In genomic region chr6:116108836-116109235, GRCh38 we compare ENCODE assay signal across 31 cellular contexts. TPM values are rescaled to one million over a fixed set of nuclear protein-coding genes. Genes with fewer than 3 reads are reported as not detected.
DNase-seq lines count a peak whose midpoint lies in the region; ATAC-seq, FAIRE-seq and TF ChIP-seq lines count a peak whose summit lies in the region.
"Had no signal": no experiment of that assay in that cellular context is flagged by ENCODE, and none has a peak within 500 bp of the region (broad histone marks: within the 10 kb centered on the region; RNA-seq: fewer than 3 reads in every experiment).

No MANE protein-coding gene starts in this region.

- no peak for TF ChIP-seq POLR2A in K562 (conservative IDR thresholded peaks at IDR 0.05)

- no peak for DNase-seq in activated naive CD8-positive, alpha-beta T cell treated with anti-CD3 and anti-CD28 coated beads, Interleukin-2, amount 50 U/mL, for 24 hours
- no peak for DNase-seq in activated naive CD8-positive, alpha-beta T cell treated with anti-CD3 and anti-CD28 coated beads for 36 hours
- DNase-seq in NCI-H2171 (lab: John Stamatoyannopoulos, UW) (peak; percentile 5), K562 (ENCODE audit: extremely low read depth in 1 of 4, low spot score in 3 of 4) (peak in 1 of 4 experiments; percentile 6), upper lobe of right lung (no peak), mesenteric fat pad (ENCODE audit: low spot score) (no peak), D341Med (ENCODE audit: low spot score) (no peak)
- DNase-seq: activated CD4-positive, alpha-beta T cell treated with anti-CD3 and anti-CD28 coated beads for 4 hours; activated gamma-delta T cell; activated T-cell treated with anti-CD3 and anti-CD28 coated beads, Interleukin-2, amount 50 U/mL, for 1 hour; adrenal gland; body of pancreas; dorsolateral prefrontal cortex; GM23248; hippocampal formation; Kasumi-1; left colon; MV-4-11; natural killer cell; NCI-H2227 treated with DMSO at 0.1 percent for 48 hours; small intestine; trophoblast cell had no signal

- no peak for TF ChIP-seq EP300 in K562 (IDR thresholded peaks at IDR 0.05; ENCODE audit: low read length)

- H2AFZ ChIP-seq in K562 (ENCODE audit: low read depth, low read length), result no peak overlapping the region
- H2AFZ ChIP-seq: GM23248 had no signal

- H3K9me3 Mint-ChIP-seq in activated naive CD8-positive, alpha-beta T cell treated with anti-CD3 and anti-CD28 coated beads, Interleukin-2, amount 50 U/mL, for 24 hours, result no peaks in the 10 kb centered on the region
- no peaks in the 10 kb centered on the region for H3K9me3 Mint-ChIP-seq in activated naive CD8-positive, alpha-beta T cell treated with anti-CD3 and anti-CD28 coated beads for 36 hours
- H3K9me3 Mint-ChIP-seq in activated T-helper 17 cell treated with anti-CD3 and anti-CD28 coated beads, Interleukin-2, amount 50 U/mL, for 72 hours, result no peaks in the 10 kb centered on the region
- H3K9me3 Mint-ChIP-seq: natural killer cell had no signal

- peaks cover 19% of the 10 kb centered on the region; the same call in 2 of the 3 replicates for H3K36me3 ChIP-seq in K562 (ENCODE audit: control insufficient read depth, insufficient read depth, low read length)
- peaks cover 55% of the 10 kb centered on the region for H3K36me3 ChIP-seq in upper lobe of right lung

- POLR2A ChIA-PET in K562 (lab: Yijun Ruan, JAX), result interaction anchor here (1.2 kb wide), 1 partner anchor 8 kb away, joined by 7 read pairs; the partner anchor contains the start of gene NT5DC1

- H3K27me3 Mint-ChIP-seq in activated naive CD8-positive, alpha-beta T cell treated with anti-CD3 and anti-CD28 coated beads, Interleukin-2, amount 50 U/mL, for 24 hours, result no peaks in the 10 kb centered on the region
- no peaks in the 10 kb centered on the region for H3K27me3 Mint-ChIP-seq in activated naive CD8-positive, alpha-beta T cell treated with anti-CD3 and anti-CD28 coated beads for 36 hours
- H3K27me3 Mint-ChIP-seq in activated T-helper 17 cell treated with anti-CD3 and anti-CD28 coated beads, Interleukin-2, amount 50 U/mL, for 72 hours, result no peaks in the 10 kb centered on the region

- BruUV-seq in K562 (replicated peaks; lab: Mats Ljungman, UMichigan), result no TSS peak

- H3K9me3 ChIP-seq in K562 (replicated peaks; ENCODE audit: control insufficient read depth, insufficient read depth, low read depth, low read length), result no peaks in the 10 kb centered on the region
- H3K9me3 ChIP-seq in upper lobe of right lung, result no peaks in the 10 kb centered on the region
- H3K9me3 ChIP-seq: adrenal gland, body of pancreas had no signal

- H3K4me3 Mint-ChIP-seq in activated naive CD8-positive, alpha-beta T cell treated with anti-CD3 and anti-CD28 coated beads, Interleukin-2, amount 50 U/mL, for 24 hours, result no peak overlapping the region
- no peak overlapping the region for H3K4me3 Mint-ChIP-seq in activated naive CD8-positive, alpha-beta T cell treated with anti-CD3 and anti-CD28 coated beads for 36 hours
- H3K4me3 Mint-ChIP-seq in activated T-helper 17 cell treated with anti-CD3 and anti-CD28 coated beads, Interleukin-2, amount 50 U/mL, for 72 hours, result no peak overlapping the region
- H3K4me3 Mint-ChIP-seq: natural killer cell had no signal

- in situ Hi-C loops in K562 (cut with MboI), result no loop called here

- H4K20me1 ChIP-seq in K562 (replicated peaks; ENCODE audit: control insufficient read depth, insufficient read depth, low read length), result no peaks in the 10 kb centered on the region

- no peak overlapping the region; a peak in 1 of 4 replicates for H3K9ac ChIP-seq in K562 (ENCODE audit: insufficient read depth in 1 of 2, low read depth in 2 of 2, low read length in 2 of 2)
- H3K9ac ChIP-seq: GM23248 had no signal

- no peaks in the 10 kb centered on the region for H3K4me1 ChIP-seq in K562 (replicated peaks in 1 of 2; ENCODE audit: control insufficient read depth in 2 of 2, insufficient read depth in 2 of 2, low read length in 2 of 2)
- peaks cover 16% of the 10 kb centered on the region for H3K4me1 ChIP-seq in upper lobe of right lung

- CTCF ChIA-PET in K562 (lab: Yijun Ruan, JAX; ENCODE audit: low intra/inter-chr PET ratio), result no interaction called here

- no peaks in the 10 kb centered on the region for H3K9me1 ChIP-seq in K562 (ENCODE audit: control insufficient read depth, insufficient read depth, low read length)

- H3K79me2 ChIP-seq in K562 (ENCODE audit: control insufficient read depth, insufficient read depth, low read length), result no peaks in the 10 kb centered on the region

- TF ChIP-seq RAD21 in K562 (CRISPR knock-in tag; conservative IDR thresholded peaks at IDR 0.05 in 1 of 2, IDR thresholded peaks at IDR 0.05 in 1 of 2), result no peak

- H3K27ac ChIP-seq in K562 (ENCODE audit: extremely low read depth, low read depth, low read length), result no peak overlapping the region
- H3K27ac ChIP-seq in upper lobe of right lung, result no peak overlapping the region
- H3K27ac ChIP-seq: adrenal gland, body of pancreas, C4-2B, GM23248 had no signal

- intact Hi-C loops in K562 (cut with micrococcal nuclease) (no loop called here), upper lobe of right lung (cut with DNase I) (no loop called here)

- ATAC-seq in activated naive CD8-positive, alpha-beta T cell treated with anti-CD3 and anti-CD28 coated beads, Interleukin-2, amount 50 U/mL, for 24 hours, result peak; percentile 36
- ATAC-seq in K562 (peak; percentile 74), upper lobe of right lung (peak; percentile 40)
- ATAC-seq in activated T-helper 17 cell treated with anti-CD3 and anti-CD28 coated beads, Interleukin-2, amount 50 U/mL, for 72 hours (replicated peaks), result no peak
- ATAC-seq: body of pancreas, HepG2, left colon, natural killer cell had no signal

- no peak overlapping the region for H3K4me2 ChIP-seq in K562 (ENCODE audit: insufficient read depth, low read length)

- peaks cover 47% of the 10 kb centered on the region for H3K36me3 Mint-ChIP-seq in activated naive CD8-positive, alpha-beta T cell treated with anti-CD3 and anti-CD28 coated beads, Interleukin-2, amount 50 U/mL, for 24 hours (ENCODE audit: low read depth)
- peaks cover 16% of the 10 kb centered on the region for H3K36me3 Mint-ChIP-seq in activated naive CD8-positive, alpha-beta T cell treated with anti-CD3 and anti-CD28 coated beads for 36 hours
- H3K36me3 Mint-ChIP-seq in activated T-helper 17 cell treated with anti-CD3 and anti-CD28 coated beads, Interleukin-2, amount 50 U/mL, for 72 hours (ENCODE audit: low read depth), result peaks cover 69% of the 10 kb centered on the region

- FAIRE-seq in K562 (lab: Jason Lieb, UNC), result no peak
- FAIRE-seq: frontal cortex, HepG2, small intestine had no signal

- H3K27ac Mint-ChIP-seq in activated naive CD8-positive, alpha-beta T cell treated with anti-CD3 and anti-CD28 coated beads, Interleukin-2, amount 50 U/mL, for 24 hours, result no peak overlapping the region
- H3K27ac Mint-ChIP-seq in activated naive CD8-positive, alpha-beta T cell treated with anti-CD3 and anti-CD28 coated beads for 36 hours, result no peak overlapping the region
- H3K27ac Mint-ChIP-seq in activated T-helper 17 cell treated with anti-CD3 and anti-CD28 coated beads, Interleukin-2, amount 50 U/mL, for 72 hours, result no peak overlapping the region
- H3K27ac Mint-ChIP-seq: natural killer cell had no signal

- no peaks in the 10 kb centered on the region for H3K27me3 ChIP-seq in K562 (ENCODE audit: control insufficient read depth in 2 of 2, insufficient read depth in 2 of 2, low read length in 2 of 2)
- H3K27me3 ChIP-seq in upper lobe of right lung, result no peaks in the 10 kb centered on the region
- H3K27me3 ChIP-seq: adrenal gland, body of pancreas, dorsolateral prefrontal cortex had no signal

- 0% methylated on average over 1 of the region's 1 CpG for WGBS in K562 (ENCODE audit: insufficient coverage, low coverage, missing lambda C conversion rate)

- no peak overlapping the region for H3K4me3 ChIP-seq in K562
- no peak overlapping the region for H3K4me3 ChIP-seq in upper lobe of right lung
- H3K4me3 ChIP-seq: adrenal gland, body of pancreas, dorsolateral prefrontal cortex, GM23248 had no signal

- TF ChIP-seq CTCF in K562 (IDR thresholded peaks at IDR 0.05 in 2 of 3, conservative IDR thresholded peaks at IDR 0.05 in 1 of 3; ENCODE audit: insufficient read depth in 2 of 3, low read depth in 1 of 3, low read length in 3 of 3) (no peak), upper lobe of right lung (IDR thresholded peaks at IDR 0.05) (no peak)

- peaks cover 27% of the 10 kb centered on the region for H3K4me1 Mint-ChIP-seq in activated naive CD8-positive, alpha-beta T cell treated with anti-CD3 and anti-CD28 coated beads, Interleukin-2, amount 50 U/mL, for 24 hours
- peaks cover 29% of the 10 kb centered on the region for H3K4me1 Mint-ChIP-seq in activated naive CD8-positive, alpha-beta T cell treated with anti-CD3 and anti-CD28 coated beads for 36 hours
- H3K4me1 Mint-ChIP-seq in activated T-helper 17 cell treated with anti-CD3 and anti-CD28 coated beads, Interleukin-2, amount 50 U/mL, for 72 hours, result peaks cover 11% of the 10 kb centered on the region

RNA-seq across cellular contexts. Expression of gene NT5DC1, which starts 8.2 kb away (rescaled TPM):
- total RNA-seq in activated naive CD8-positive, alpha-beta T cell treated with anti-CD3 and anti-CD28 coated beads for 36 hours, result 10 to 100 TPM; 42.6 to 47.1 TPM
- total RNA-seq in K562 (2011; cell fraction: chromatin; rRNA removed; ENCODE audit: low replicate concordance), result 6.5 and 14.2 TPM in 2 replicates
- total RNA-seq in K562 (2011; cell fraction: nucleolus; rRNA removed), result 3.2 and 6.6 TPM in 2 replicates
- 4.0 and 7.6 TPM in 2 replicates for total RNA-seq in K562 (2011; cell fraction: nucleoplasm; rRNA removed)
- total RNA-seq in K562 (2014; rRNA removed) (4.9 and 12.0 TPM in 2 replicates), K562 (2014; rRNA removed; fragmentation: Illumina TruSeq; extraction: Trizol) (16.3 and 22.2 TPM in 2 replicates), K562 (2015; rRNA removed; fragmentation: Illumina TruSeq; extraction: Trizol) (16.1 and 18.7 TPM in 2 replicates), K562 (2021) (28.5 and 31.8 TPM in 2 replicates), upper lobe of right lung (49.7 TPM), mesenteric fat pad (38.4 TPM)
- polyA plus RNA-seq in K562 (2011; rRNA removed) (18.3 and 19.6 TPM in 2 replicates), K562 (2014; fragmentation: Illumina TruSeq; extraction: Trizol) (14.5 and 22.2 TPM in 2 replicates), K562 (2014; fragmentation: Nextera tagmentation; extraction: Ambion mirVana) (10 to 100 TPM; 15.7 to 20.5 TPM), K562 (2014; rRNA removed) (15.9 and 20.7 TPM in 2 replicates)
- 6.7 and 14.1 TPM in 2 replicates for polyA plus RNA-seq in K562 (2011; cell fraction: cytosol; rRNA removed)
- polyA plus RNA-seq in K562 (2011; cell fraction: nucleus; rRNA removed), result 7.0 and 8.7 TPM in 2 replicates
- 17.9 and 43.2 TPM in 2 replicates for polyA plus RNA-seq in K562 (2012)
- 14.7 and 21.6 TPM in 2 replicates for polyA minus RNA-seq in K562 (2011; rRNA and poly(A)+ RNA removed)
- polyA minus RNA-seq in K562 (2011; cell fraction: cytosol; rRNA and poly(A)+ RNA removed), result 11.6 and 19.5 TPM in 2 replicates
- 13.5 and 17.3 TPM in 2 replicates for polyA minus RNA-seq in K562 (2011; cell fraction: nucleus; rRNA and poly(A)+ RNA removed)
- total RNA-seq in activated T-helper 17 cell treated with anti-CD3 and anti-CD28 coated beads, Interleukin-2, amount 50 U/mL, for 72 hours, result 10 to 100 TPM; 37.5 to 47.1 TPM

RNA-seq across cellular contexts. Expression of gene COL10A1, which starts 17.1 kb away (rescaled TPM):
- total RNA-seq in activated naive CD8-positive, alpha-beta T cell treated with anti-CD3 and anti-CD28 coated beads for 36 hours, result not detected
- not detected in 2 replicates for total RNA-seq in K562 (2011; cell fraction: chromatin; rRNA removed; ENCODE audit: low replicate concordance)
- not detected in 2 replicates for total RNA-seq in K562 (2011; cell fraction: nucleolus; rRNA removed)
- total RNA-seq in K562 (2011; cell fraction: nucleoplasm; rRNA removed), result not detected in 2 replicates
- total RNA-seq in K562 (2014; rRNA removed) (not detected in 2 replicates), K562 (2014; rRNA removed; fragmentation: Illumina TruSeq; extraction: Trizol) (not detected in 2 replicates), K562 (2015; rRNA removed; fragmentation: Illumina TruSeq; extraction: Trizol) (not detected in 2 replicates), K562 (2021) (not detected in 2 replicates), upper lobe of right lung (2.8 TPM), mesenteric fat pad (0.29 TPM)
- polyA plus RNA-seq in K562 (2011; rRNA removed) (not detected in 2 replicates), K562 (2014; fragmentation: Illumina TruSeq; extraction: Trizol) (0.06 TPM in 1 of 2 replicates, not detected in the other), K562 (2014; fragmentation: Nextera tagmentation; extraction: Ambion mirVana) (under 1 TPM in 1 of 2 experiments, not detected in 1; 0.08 TPM), K562 (2014; rRNA removed) (not detected in 2 replicates)
- polyA plus RNA-seq in K562 (2011; cell fraction: cytosol; rRNA removed), result not detected in 2 replicates
- polyA plus RNA-seq in K562 (2011; cell fraction: nucleus; rRNA removed), result not detected in 2 replicates
- 0.07 TPM in 2 replicates for polyA plus RNA-seq in K562 (2012)
- polyA minus RNA-seq in K562 (2011; rRNA and poly(A)+ RNA removed), result not detected in 2 replicates
- polyA minus RNA-seq in K562 (2011; cell fraction: cytosol; rRNA and poly(A)+ RNA removed), result not detected in 2 replicates
- not detected in 2 replicates for polyA minus RNA-seq in K562 (2011; cell fraction: nucleus; rRNA and poly(A)+ RNA removed)
- total RNA-seq in activated T-helper 17 cell treated with anti-CD3 and anti-CD28 coated beads, Interleukin-2, amount 50 U/mL, for 72 hours, result not detected
- total RNA-seq: activated CD8-positive, alpha-beta memory T cell treated with anti-CD3 and anti-CD28 coated beads for 36 hours; frontal cortex; HepG2; left colon; natural killer cell; OCI-LY7; osteocyte; renal cortical epithelial cell; T-helper 2 cell treated with Interferon-gamma antibody and Interleukin-4, amounts not matched to agents 100 ng/mL and 5 ng/mL, for 36 hours had no signal
- polyA plus RNA-seq: small intestine had no signal

RNA-seq across cellular contexts. Expression of gene FRK, which starts 48.1 kb away (rescaled TPM):
- under 1 TPM; 0.06 to 0.08 TPM for total RNA-seq in activated naive CD8-positive, alpha-beta T cell treated with anti-CD3 and anti-CD28 coated beads for 36 hours
- total RNA-seq in K562 (2011; cell fraction: chromatin; rRNA removed; ENCODE audit: low replicate concordance), result 0.02 and 0.07 TPM in 2 replicates
- not detected in 2 replicates for total RNA-seq in K562 (2011; cell fraction: nucleolus; rRNA removed)
- total RNA-seq in K562 (2011; cell fraction: nucleoplasm; rRNA removed), result 0.07 TPM in 1 of 2 replicates, not detected in the other
- total RNA-seq in K562 (2014; rRNA removed) (0.09 and 0.16 TPM in 2 replicates), K562 (2014; rRNA removed; fragmentation: Illumina TruSeq; extraction: Trizol) (0.15 and 0.22 TPM in 2 replicates), K562 (2015; rRNA removed; fragmentation: Illumina TruSeq; extraction: Trizol) (0.29 and 0.34 TPM in 2 replicates), K562 (2021) (0.13 and 0.22 TPM in 2 replicates), upper lobe of right lung (7.2 TPM), mesenteric fat pad (0.80 TPM)
- polyA plus RNA-seq in K562 (2011; rRNA removed) (0.01 and 0.03 TPM in 2 replicates), K562 (2014; fragmentation: Illumina TruSeq; extraction: Trizol) (0.09 and 0.10 TPM in 2 replicates), K562 (2014; fragmentation: Nextera tagmentation; extraction: Ambion mirVana) (under 1 TPM; 0.03 to 0.07 TPM), K562 (2014; rRNA removed) (0.05 and 0.11 TPM in 2 replicates)
- under 0.01 and 0.01 TPM in 2 replicates for polyA plus RNA-seq in K562 (2011; cell fraction: cytosol; rRNA removed)
- 0.04 TPM in 2 replicates for polyA plus RNA-seq in K562 (2011; cell fraction: nucleus; rRNA removed)
- polyA plus RNA-seq in K562 (2012), result 0.14 and 0.19 TPM in 2 replicates
- polyA minus RNA-seq in K562 (2011; rRNA and poly(A)+ RNA removed), result 0.04 and 0.12 TPM in 2 replicates
- 0.09 TPM in 1 of 2 replicates, not detected in the other for polyA minus RNA-seq in K562 (2011; cell fraction: cytosol; rRNA and poly(A)+ RNA removed)
- polyA minus RNA-seq in K562 (2011; cell fraction: nucleus; rRNA and poly(A)+ RNA removed), result under 0.01 and 0.11 TPM in 2 replicates
- total RNA-seq in activated T-helper 17 cell treated with anti-CD3 and anti-CD28 coated beads, Interleukin-2, amount 50 U/mL, for 72 hours, result under 1 TPM; 0.05 to 0.06 TPM
- total RNA-seq: natural killer cell had no signal
